In the genomic region with DNA sequence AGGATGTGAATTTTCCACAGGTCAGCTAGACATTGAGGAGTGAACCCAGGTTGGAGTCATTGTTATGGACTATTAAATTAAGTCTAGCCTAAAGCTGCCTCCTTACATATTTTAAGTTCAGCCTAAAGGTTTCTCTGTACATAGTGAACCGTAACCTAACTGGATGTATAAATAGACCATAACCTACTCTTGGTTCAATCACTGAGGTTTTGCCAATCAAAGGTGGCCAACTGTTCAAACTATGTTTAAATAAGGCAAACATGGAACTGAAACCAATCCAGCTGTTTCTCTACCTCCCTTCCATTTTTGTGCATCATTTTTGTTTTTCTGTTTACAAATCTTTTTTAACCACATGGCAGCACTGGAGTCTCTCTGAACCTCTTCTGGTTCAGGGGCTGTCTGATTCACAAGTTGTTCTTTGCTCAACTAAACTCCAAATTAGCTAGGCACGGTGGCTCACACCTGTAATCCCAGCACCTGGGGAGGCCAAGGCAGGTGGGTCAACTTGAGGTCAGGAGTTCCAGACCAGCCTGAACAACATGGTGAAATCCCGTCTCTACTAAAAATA, we compare ENCODE assay signal across 25 cellular contexts. TPM values are rescaled to one million over a fixed set of nuclear protein-coding genes. Genes with fewer than 3 reads are reported as not detected.
"Had no signal": no experiment of that assay in that cellular context is flagged by ENCODE, and none has a peak within 500 bp of the region (broad histone marks: within the 10 kb centered on the region; RNA-seq: fewer than 3 reads in every experiment).

No MANE protein-coding gene starts in this region.

- H3K4me1 Mint-ChIP-seq: activated naive CD4-positive, alpha-beta T cell treated with anti-CD3 and anti-CD28 coated beads, Interleukin-2, amount 50 U/mL, for 24 hours; T-helper 17 cell had no signal

- H3K27ac ChIP-seq: ascending aorta, body of pancreas, coronary artery, PC-9 had no signal

- H3K4me2 ChIP-seq: PC-9 had no signal

- DNase-seq: activated CD4-positive, alpha-beta T cell treated with anti-CD3 and anti-CD28 coated beads for 48 hours; activated CD4-positive, alpha-beta T cell treated with anti-CD3 and anti-CD28 coated beads, Interleukin-2, amount 50 U/mL, for 4 hours; activated CD4-positive, CD25-positive, alpha-beta regulatory T cell treated with anti-CD3 and anti-CD28 coated beads, Interleukin-2, amount 50 U/mL, for 72 hours; activated CD8-positive, alpha-beta T cell treated with anti-CD3 and anti-CD28 coated beads, Interleukin-2, amount 10 ng/mL, durations not matched to agents 7 days and 5 days; activated effector memory CD4-positive, alpha-beta T cell treated with Interleukin-2 at 50 U/mL for 16 hours; activated naive CD4-positive, alpha-beta T cell; activated T-cell treated with anti-CD3 and anti-CD28 coated beads, Interleukin-2, amount 50 U/mL, for 24 hours; body of pancreas; central memory CD4-positive, alpha-beta T cell; NCI-H1105 treated with DMSO at 0.1 percent for 48 hours; NCI-H1436 treated with DMSO at 0.1 percent for 48 hours; NCI-H187; NCI-H2081; NCI-H446; NCI-H524; PC-9; SIG-M5; T-helper 17 cell; T-helper 9 cell had no signal

- H3K27ac Mint-ChIP-seq: activated CD8-positive, alpha-beta T cell treated with anti-CD3 and anti-CD28 coated beads, Interleukin-2, amount 10 ng/mL, durations not matched to agents 7 days and 5 days; activated naive CD4-positive, alpha-beta T cell treated with anti-CD3 and anti-CD28 coated beads, Interleukin-2, amount 50 U/mL, for 24 hours; activated T-cell treated with anti-CD3 and anti-CD28 coated beads, Interleukin-2, amount 50 U/mL, for 24 hours; activated T-helper 1 cell treated with anti-CD3 and anti-CD28 coated beads, Interleukin-12 subunit alpha, Interleukin-12 subunit beta, Interleukin-2, Interleukin-4 antibody, amounts not matched to agents 30 ng/mL and 10 ng/mL and 1 ng/mL, durations not matched to agents 14 hours and 24 hours and 36 hours; T-helper 17 cell; WTC11 had no signal

- ATAC-seq: activated CD8-positive, alpha-beta T cell treated with anti-CD3 and anti-CD28 coated beads, Interleukin-2, amount 10 ng/mL, durations not matched to agents 7 days and 5 days; body of pancreas; T-helper 17 cell; WTC11 had no signal

- H3K4me1 ChIP-seq: ascending aorta, body of pancreas had no signal

- H3K27me3 ChIP-seq: ascending aorta, body of pancreas had no signal

- H3K36me3 Mint-ChIP-seq: WTC11 had no signal

- H3K4me3 Mint-ChIP-seq: activated CD8-positive, alpha-beta T cell treated with anti-CD3 and anti-CD28 coated beads, Interleukin-2, amount 10 ng/mL, durations not matched to agents 7 days and 5 days; activated naive CD4-positive, alpha-beta T cell treated with anti-CD3 and anti-CD28 coated beads, Interleukin-2, amount 50 U/mL, for 24 hours; activated T-cell treated with anti-CD3 and anti-CD28 coated beads, Interleukin-2, amount 50 U/mL, for 24 hours; activated T-helper 1 cell treated with anti-CD3 and anti-CD28 coated beads, Interleukin-12 subunit alpha, Interleukin-12 subunit beta, Interleukin-2, Interleukin-4 antibody, amounts not matched to agents 30 ng/mL and 10 ng/mL and 1 ng/mL, durations not matched to agents 14 hours and 24 hours and 36 hours; T-helper 17 cell; WTC11 had no signal

- H3K4me3 ChIP-seq: ascending aorta, body of pancreas, coronary artery, PC-9 had no signal

- H3K36me3 ChIP-seq: ascending aorta had no signal

- H3K9me3 Mint-ChIP-seq: activated naive CD4-positive, alpha-beta T cell treated with anti-CD3 and anti-CD28 coated beads, Interleukin-2, amount 50 U/mL, for 24 hours; activated T-cell treated with anti-CD3 and anti-CD28 coated beads, Interleukin-2, amount 50 U/mL, for 24 hours; activated T-helper 1 cell treated with anti-CD3 and anti-CD28 coated beads, Interleukin-12 subunit alpha, Interleukin-12 subunit beta, Interleukin-2, Interleukin-4 antibody, amounts not matched to agents 30 ng/mL and 10 ng/mL and 1 ng/mL, durations not matched to agents 14 hours and 24 hours and 36 hours had no signal

- H3K9me3 ChIP-seq: ascending aorta, body of pancreas had no signal

RNA-seq across cellular contexts. Expression of a gene that starts 43.9 kb away (rescaled TPM):
- total RNA-seq: activated CD8-positive, alpha-beta T cell treated with anti-CD3 and anti-CD28 coated beads, Interleukin-2, amount 10 ng/mL, durations not matched to agents 7 days and 5 days; activated T-helper 1 cell treated with anti-CD3 and anti-CD28 coated beads, Interleukin-12 subunit alpha, Interleukin-12 subunit beta, Interleukin-2, Interleukin-4 antibody, amounts not matched to agents 30 ng/mL and 10 ng/mL and 1 ng/mL, durations not matched to agents 14 hours and 24 hours and 36 hours; bronchial epithelial cell; PC-9; T-helper 17 cell had no signal
